ENCODE assay signal across 17 cellular contexts in the genomic region with DNA sequence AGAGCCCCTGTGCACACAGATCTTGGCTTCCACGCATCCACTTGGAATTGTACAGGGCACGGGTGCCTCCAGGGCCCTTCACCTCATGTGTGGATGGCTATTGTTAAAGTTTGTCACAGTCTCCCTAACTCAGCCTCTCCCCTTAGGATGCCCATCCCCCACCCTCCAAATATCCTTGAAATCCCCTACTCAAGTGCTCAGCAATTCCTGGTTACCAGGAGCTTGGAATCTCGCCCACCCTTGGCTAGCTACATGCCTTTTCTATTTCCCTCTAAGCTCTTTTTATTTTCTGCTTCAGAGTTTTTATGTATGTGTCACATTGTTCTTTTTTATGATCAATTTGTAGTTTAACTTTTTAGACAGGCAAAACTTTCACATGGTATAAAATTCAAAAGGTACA. TPM values are rescaled to one million over a fixed set of nuclear protein-coding genes. Genes with fewer than 3 reads are reported as not detected.
DNase-seq lines count a peak whose midpoint lies in the region; ATAC-seq, FAIRE-seq and TF ChIP-seq lines count a peak whose summit lies in the region.
"Had no signal": no experiment of that assay in that cellular context is flagged by ENCODE, and none has a peak within 500 bp of the region (broad histone marks: within the 10 kb centered on the region; RNA-seq: fewer than 3 reads in every experiment).

No MANE protein-coding gene starts in this region.

- H3K27ac Mint-ChIP-seq in endodermal cell, result no peak overlapping the region
- no peak overlapping the region for H3K27ac Mint-ChIP-seq in natural killer cell
- H3K27ac Mint-ChIP-seq in nephron progenitor cell, result no peak overlapping the region
- H3K27ac Mint-ChIP-seq: CD8-positive, alpha-beta memory T cell had no signal

- H4K8ac ChIP-seq in neuronal stem cell (ENCODE audit: low read depth, low read length), result no peak overlapping the region

- TF ChIP-seq EP300 in HepG2 (IDR thresholded peaks at IDR 0.05; ENCODE audit: low read depth in 2 of 2, low read length in 2 of 2), result no peak
- no peak for TF ChIP-seq EP300 in HepG2 (CRISPR knock-in tag; IDR thresholded peaks at IDR 0.05; ENCODE audit: borderline replicate concordance)

- H3K9me3 Mint-ChIP-seq in endodermal cell (no peaks in the 10 kb centered on the region), natural killer cell (peaks cover 0 to 4% of the 10 kb centered on the region in 2 donors), nephron progenitor cell (no peaks in the 10 kb centered on the region)

- intact Hi-C loops in HepG2 (cut with micrococcal nuclease; ENCODE audit: unreplicated experiment) (loop anchor here (1.0 kb wide), 1 partner anchor 112 kb away; no protein-coding TSS in a partner anchor), natural killer cell (cut with micrococcal nuclease) (no loop called here)

- no peak overlapping the region for H3K14ac ChIP-seq in neuronal stem cell (ENCODE audit: low read length)

- CTCF ChIA-PET in HepG2 (lab: Yijun Ruan, JAX; ENCODE audit: low intra/inter-chr PET ratio, low total read pairs), result no interaction called here

- H3K18ac ChIP-seq in neuronal stem cell (ENCODE audit: low read length), result peak overlapping the region; percentile 14

- H3K4me1 ChIP-seq in liver (ENCODE audit: control insufficient read depth in 4 of 4, insufficient read depth in 4 of 4, low read length in 3 of 4), result peaks cover 0 to 11% (median 8%) of the 10 kb centered on the region in 4 donors
- peaks cover 43% of the 10 kb centered on the region for H3K4me1 ChIP-seq in HepG2 (ENCODE audit: insufficient read depth, low read length)
- no peaks in the 10 kb centered on the region for H3K4me1 ChIP-seq in endodermal cell (ENCODE audit: control insufficient read depth, insufficient read depth, low read length)
- peaks cover 0 to 2% of the 10 kb centered on the region in 2 donors for H3K4me1 ChIP-seq in neuronal stem cell (ENCODE audit: control insufficient read depth in 2 of 2, insufficient read depth in 1 of 2, low read depth in 1 of 2, low read length in 2 of 2)
- H3K4me1 ChIP-seq: BLaER1, Caco-2, HAP-1 had no signal

- H4K91ac ChIP-seq in neuronal stem cell (ENCODE audit: low read depth, low read length, poor library complexity), result no peak overlapping the region

- no peak overlapping the region for H2BK5ac ChIP-seq in neuronal stem cell (ENCODE audit: low read length)

- POLR2A ChIA-PET in HepG2 (lab: Yijun Ruan, JAX), result interaction anchor here (2.9 kb wide), 1 partner anchor 14 kb away, joined by 12 read pairs; no protein-coding TSS in a partner anchor

- in situ Hi-C loops in HepG2 (cut with HindIII; ENCODE audit: extremely low pct_ligation_motif_present, low pct_unique_long_range_greater_than_20kb), result no loop called here

- FAIRE-seq in HepG2 (lab: Jason Lieb, UNC), result no peak
- FAIRE-seq: HTR-8/SVneo, K562 had no signal

- H3K4me3 Mint-ChIP-seq in endodermal cell, result no peak overlapping the region
- no peak overlapping the region for H3K4me3 Mint-ChIP-seq in natural killer cell
- H3K4me3 Mint-ChIP-seq in nephron progenitor cell, result no peak overlapping the region
- H3K4me3 Mint-ChIP-seq: CD8-positive, alpha-beta memory T cell had no signal

- H2BK15ac ChIP-seq in neuronal stem cell (ENCODE audit: low read length), result no peak overlapping the region

- DNase-seq in HepG2 (ENCODE audit: low spot score), result no peak
- DNase-seq in endodermal cell, result no peak
- DNase-seq in neuronal stem cell (ENCODE audit: low spot score), result no peak
- DNase-seq in natural killer cell, result no peak
- no peak for DNase-seq in DMS79 treated with DMSO at 0.1 percent for 48 hours (lab: John Stamatoyannopoulos, UW)
- no peak for DNase-seq in nephron progenitor cell
- DNase-seq: 8988T; AML-193; Caco-2; CD8-positive, alpha-beta memory T cell; GF-D8; GM23248 had no signal

- H3K27me3 Mint-ChIP-seq in endodermal cell (ENCODE audit: insufficient read depth) (no peaks in the 10 kb centered on the region), natural killer cell (ENCODE audit: low read depth in 2 of 2) (peaks cover 0 to 5% of the 10 kb centered on the region in 2 donors), nephron progenitor cell (ENCODE audit: low read depth, poor library complexity) (peaks cover 5% of the 10 kb centered on the region)

- H2BK120ac ChIP-seq in neuronal stem cell (ENCODE audit: low read depth, low read length), result no peak overlapping the region

- H3K36me3 ChIP-seq in liver (ENCODE audit: control insufficient read depth in 4 of 4, insufficient read depth in 3 of 4, low read depth in 1 of 4, low read length in 3 of 4), result no peaks in the 10 kb centered on the region
- no peaks in the 10 kb centered on the region for H3K36me3 ChIP-seq in HepG2 (replicated peaks in 1 of 2; ENCODE audit: control insufficient read depth in 1 of 2, insufficient read depth in 2 of 2, low read length in 2 of 2)
- no peaks in the 10 kb centered on the region for H3K36me3 ChIP-seq in endodermal cell (ENCODE audit: control insufficient read depth, insufficient read depth, low read length)
- H3K36me3 ChIP-seq in neuronal stem cell (replicated peaks in 1 of 2; ENCODE audit: control insufficient read depth in 2 of 2, insufficient read depth in 2 of 2, low read length in 2 of 2), result no peaks in the 10 kb centered on the region
- H3K36me3 ChIP-seq: BLaER1, HAP-1 had no signal

- H3K27ac ChIP-seq in liver (ENCODE audit: low read depth in 1 of 2, low read length in 2 of 2) (peak overlapping the region; percentile 16 to 22), HepG2 (ENCODE audit: extremely low read length, insufficient read depth, low read length) (no peak overlapping the region), endodermal cell (ENCODE audit: low read depth, low read length) (peak overlapping the region; percentile 80), neuronal stem cell (replicated peaks; ENCODE audit: low read length) (no peak overlapping the region)
- H3K27ac ChIP-seq: BLaER1, GM23248 had no signal

- 88% methylated on average over 3 of the region's 3 CpGs for WGBS in liver
- WGBS in HepG2 (ENCODE audit: low lambda C conversion rate), result 100% methylated on average over 3 of the region's 3 CpGs
- 86% methylated on average over 3 of the region's 3 CpGs; no CpG with 5 or more reads in 1 of the 2 experiments for WGBS in endodermal cell (ENCODE audit: insufficient coverage in 1 of 2, insufficient read length in 1 of 2), 2 experiments
- no CpG with 5 or more reads among the region's 3 CpGs for WGBS in neuronal stem cell (ENCODE audit: extremely low coverage in 2 of 2, insufficient read length in 2 of 2, insufficient replicate concordance in 1 of 2), 2 donors

- peaks cover 40% of the 10 kb centered on the region for H3K4me1 Mint-ChIP-seq in endodermal cell
- H3K4me1 Mint-ChIP-seq in natural killer cell, result no peaks in the 10 kb centered on the region
- no peaks in the 10 kb centered on the region for H3K4me1 Mint-ChIP-seq in nephron progenitor cell
- H3K4me1 Mint-ChIP-seq: CD8-positive, alpha-beta memory T cell had no signal

- H3K79me2 ChIP-seq in HepG2 (ENCODE audit: insufficient read depth, low read length), result no peaks in the 10 kb centered on the region

- H3K9ac ChIP-seq in liver (ENCODE audit: low read depth in 1 of 2, low read length in 2 of 2), result no peak overlapping the region
- no peak overlapping the region for H3K9ac ChIP-seq in HepG2 (ENCODE audit: insufficient read depth, low read depth, low read length)
- H3K9ac ChIP-seq in endodermal cell (ENCODE audit: extremely low read depth, low read length, poor library complexity, severe bottlenecking), result no peak overlapping the region
- no peak overlapping the region for H3K9ac ChIP-seq in neuronal stem cell (ENCODE audit: low read depth, low read length, poor library complexity)
- H3K9ac ChIP-seq: BLaER1, GM23248 had no signal

- no peak for TF ChIP-seq CTCF in liver (IDR thresholded peaks at IDR 0.05; ENCODE audit: low read depth, low read length, missing input control)
- no peak for TF ChIP-seq CTCF in HepG2 (CRISPR knock-in tag; IDR thresholded peaks at IDR 0.05)
- no peak for TF ChIP-seq CTCF in endodermal cell (conservative IDR thresholded peaks at IDR 0.05)
- no peak for TF ChIP-seq CTCF in natural killer cell (IDR thresholded peaks at IDR 0.05)
- no peak for TF ChIP-seq CTCF in nephron progenitor cell (IDR thresholded peaks at IDR 0.05)

- ATAC-seq in HepG2 (no peak), natural killer cell (no peak)
- ATAC-seq: K562 had no signal

- no peak overlapping the region for H3K23ac ChIP-seq in neuronal stem cell (ENCODE audit: low read depth, low read length, poor library complexity)

- H4K20me1 ChIP-seq in HepG2 (ENCODE audit: insufficient read depth, low read length), result no peaks in the 10 kb centered on the region
- H4K20me1 ChIP-seq: BLaER1 had no signal

- H2AFZ ChIP-seq in HepG2 (ENCODE audit: low read length) (no peak overlapping the region), neuronal stem cell (ENCODE audit: low read length) (peak overlapping the region; percentile 11)
- H2AFZ ChIP-seq: GM23248 had no signal

- H3K36me3 Mint-ChIP-seq in endodermal cell (ENCODE audit: low read depth) (no peaks in the 10 kb centered on the region), natural killer cell (no peaks in the 10 kb centered on the region), nephron progenitor cell (ENCODE audit: low read depth) (no peaks in the 10 kb centered on the region)
- H3K36me3 Mint-ChIP-seq: CD8-positive, alpha-beta memory T cell had no signal

- H3K27me3 ChIP-seq in liver (ENCODE audit: control insufficient read depth in 4 of 4, insufficient read depth in 4 of 4, low read length in 3 of 4), result no peaks in the 10 kb centered on the region
- H3K27me3 ChIP-seq in HepG2 (ENCODE audit: control insufficient read depth in 1 of 2, insufficient read depth in 2 of 2, low read length in 2 of 2), result no peaks in the 10 kb centered on the region
- no peaks in the 10 kb centered on the region for H3K27me3 ChIP-seq in endodermal cell (ENCODE audit: control insufficient read depth, insufficient read depth, low read length, poor library complexity, severe bottlenecking)
- H3K27me3 ChIP-seq in neuronal stem cell (ENCODE audit: control insufficient read depth in 3 of 3, insufficient read depth in 3 of 3, low read depth in 1 of 3, low read length in 3 of 3), result no peaks in the 10 kb centered on the region
- H3K27me3 ChIP-seq: BLaER1 had no signal

- no TSS peak for BruUV-seq in HepG2 (replicated peaks; lab: Mats Ljungman, UMichigan)

- H3K4me2 ChIP-seq in HepG2 (ENCODE audit: low read depth, low read length), result no peak overlapping the region
- H3K4me2 ChIP-seq in neuronal stem cell (ENCODE audit: insufficient read depth, low read length, poor library complexity, severe bottlenecking), result no peak overlapping the region
- H3K4me2 ChIP-seq: BLaER1 had no signal

- no peak overlapping the region for H3K4ac ChIP-seq in neuronal stem cell (ENCODE audit: low read length)

- H2BK12ac ChIP-seq in neuronal stem cell (ENCODE audit: low read length), result no peak overlapping the region

- H3K9me3 ChIP-seq in liver (ENCODE audit: control insufficient read depth in 4 of 4, low read length in 3 of 4) (no peaks in the 10 kb centered on the region), HepG2 (ENCODE audit: low read length) (no peaks in the 10 kb centered on the region), endodermal cell (ENCODE audit: control insufficient read depth, low read length) (no peaks in the 10 kb centered on the region), neuronal stem cell (replicated peaks in 1 of 2; ENCODE audit: control insufficient read depth in 2 of 2, insufficient read depth in 1 of 2, low read depth in 1 of 2, low read length in 2 of 2) (no peaks in the 10 kb centered on the region)
- H3K9me3 ChIP-seq: BLaER1, Caco-2, HAP-1 had no signal

- H3K4me3 ChIP-seq in liver (ENCODE audit: low read depth in 1 of 3, low read length in 3 of 3) (no peak overlapping the region), HepG2 (replicated peaks in 1 of 3; ENCODE audit: insufficient read depth in 1 of 3, low read depth in 2 of 3, low read length in 3 of 3) (no peak overlapping the region), endodermal cell (ENCODE audit: low read length) (no peak overlapping the region), neuronal stem cell (ENCODE audit: low read length in 2 of 2) (no peak overlapping the region)
- H3K4me3 ChIP-seq: BLaER1, GM23248, HAP-1, K562 had no signal

- H3K79me1 ChIP-seq in neuronal stem cell (ENCODE audit: low read depth, low read length), result no peaks in the 10 kb centered on the region

- no peak for TF ChIP-seq POLR2A in HepG2 (IDR thresholded peaks at IDR 0.05; ENCODE audit: insufficient read depth in 1 of 2, low read depth in 2 of 2, low read length in 2 of 2)

- no peak overlapping the region for H2AK5ac ChIP-seq in neuronal stem cell (ENCODE audit: low read depth, low read length)

- TF ChIP-seq RAD21 in liver (IDR thresholded peaks at IDR 0.05) (no peak), HepG2 (CRISPR knock-in tag; IDR thresholded peaks at IDR 0.05) (no peak)

RNA-seq across cellular contexts. Expression of gene NR1H4, which starts 13.0 kb away (rescaled TPM):
- total RNA-seq in liver, result 100 to 1,000 TPM in 1 of 2 donors, 10 to 100 TPM in 1; 46.8 to 106 TPM
- polyA plus RNA-seq in liver, result 10 to 100 TPM; 33.5 to 63.1 TPM
- 114 and 147 TPM in 2 replicates for total RNA-seq in HepG2 (2016; rRNA removed; fragmentation: Illumina TruSeq; extraction: Trizol)
- 63.9 and 64.8 TPM in 2 replicates for total RNA-seq in HepG2 (2016; cell fraction: cytosol; rRNA removed; fragmentation: Illumina TruSeq; extraction: Trizol; ENCODE audit: low read depth)
- total RNA-seq in HepG2 (2016; cell fraction: insoluble cytoplasmic fraction; rRNA removed; fragmentation: Illumina TruSeq; extraction: Trizol), result 113 and 150 TPM in 2 replicates
- 115 and 121 TPM in 2 replicates for total RNA-seq in HepG2 (2016; cell fraction: membrane; rRNA removed; fragmentation: Illumina TruSeq; extraction: Trizol)
- 102 and 112 TPM in 2 replicates for total RNA-seq in HepG2 (2016; cell fraction: nucleus; rRNA removed; fragmentation: Illumina TruSeq; extraction: Trizol)
- polyA plus RNA-seq in HepG2 (2011; rRNA removed), result 23.3 and 27.3 TPM in 2 replicates
- 10.5 and 19.8 TPM in 2 replicates for polyA plus RNA-seq in HepG2 (2011; cell fraction: cytosol; rRNA removed)
- 10.9 and 16.8 TPM in 2 replicates for polyA plus RNA-seq in HepG2 (2011; cell fraction: nucleus; rRNA removed)
- 21.7 and 39.5 TPM in 2 replicates for polyA plus RNA-seq in HepG2 (2012)
- polyA plus RNA-seq in HepG2 (2016; cell fraction: cytosol; fragmentation: Illumina TruSeq; extraction: Trizol; ENCODE audit: low read depth), result 29.4 and 34.8 TPM in 2 replicates
- 124 and 130 TPM in 2 replicates for polyA plus RNA-seq in HepG2 (2016; cell fraction: insoluble cytoplasmic fraction; fragmentation: Illumina TruSeq; extraction: Trizol; ENCODE audit: low read depth)
- 64.0 and 66.2 TPM in 2 replicates for polyA plus RNA-seq in HepG2 (2016; cell fraction: membrane; fragmentation: Illumina TruSeq; extraction: Trizol; ENCODE audit: low read depth)
- 76.5 and 77.0 TPM in 2 replicates for polyA plus RNA-seq in HepG2 (2016; cell fraction: nucleus; fragmentation: Illumina TruSeq; extraction: Trizol; ENCODE audit: insufficient read depth, low read depth)
- 10.0 TPM in 1 of 2 replicates, not detected in the other for polyA minus RNA-seq in HepG2 (2011; rRNA and poly(A)+ RNA removed; ENCODE audit: low replicate concordance)
- 18.0 and 19.6 TPM in 2 replicates for polyA minus RNA-seq in HepG2 (2011; cell fraction: cytosol; rRNA and poly(A)+ RNA removed)
- 58.2 and 91.9 TPM in 2 replicates for polyA minus RNA-seq in HepG2 (2011; cell fraction: nucleus; rRNA and poly(A)+ RNA removed)
- not detected for total RNA-seq in endodermal cell
- not detected for polyA plus RNA-seq in endodermal cell (2013, experiment 1 of 2)
- not detected for polyA plus RNA-seq in endodermal cell (2013, experiment 2 of 2)
- polyA plus RNA-seq in neuronal stem cell (2013, experiment 1 of 2), result not detected
- polyA plus RNA-seq in neuronal stem cell (2013, experiment 2 of 2), result not detected
- total RNA-seq in natural killer cell, result not detected
- total RNA-seq: Caco-2; CD8-positive, alpha-beta memory T cell; GM23248; K562 had no signal
- polyA plus RNA-seq: CD8-positive, alpha-beta memory T cell; GM23248 had no signal

Comparison
In these comparisons a context has a peak if more than half of its experiments do, and no peak if none do; other contexts are left out.
1. H3K27ac ChIP-seq: peak in liver (2 of 2) and endodermal cell (single experiment); none in HepG2 (single experiment) and neuronal stem cell (single experiment).
2. RNA of gene NR1H4, which starts 13.0 kb away (total RNA-seq): 63.9 to 150 TPM in HepG2 and 46.8 to 106 TPM in liver; not detected in endodermal cell and not detected in natural killer cell; every median in the first group is over 10 times any median in the second.